In genomic region chr15:82903511-82903910, GRCh38 we compare ENCODE assay signal across 25 cellular contexts.
"Had no signal": no experiment of that assay in that cellular context is flagged by ENCODE, and none has a peak within 500 bp of the region (broad histone marks: within the 10 kb centered on the region; RNA-seq: fewer than 3 reads in every experiment).

No MANE protein-coding gene starts in this region.

- H3K27ac ChIP-seq: esophagus squamous epithelium, gastroesophageal sphincter, WERI-Rb-1 had no signal

- H3K36me3 ChIP-seq: esophagus squamous epithelium, gastroesophageal sphincter, WERI-Rb-1 had no signal

- H3K4me3 Mint-ChIP-seq: activated B cell treated with CpG ODN at 0.5 μM for 24 hours; activated CD8-positive, alpha-beta T cell treated with anti-CD3 and anti-CD28 coated beads for 36 hours; activated naive CD4-positive, alpha-beta T cell treated with anti-CD3 and anti-CD28 coated beads for 36 hours; activated naive CD8-positive, alpha-beta T cell; activated T-cell treated with anti-CD3 and anti-CD28 coated beads, Interleukin-2, amount 50 U/mL, for 4 hours; activated T-helper 17 cell treated with anti-CD3 and anti-CD28 coated beads, Interleukin-2, amount 50 U/mL, for 72 hours; effector memory CD8-positive, alpha-beta T cell had no signal

- ATAC-seq: activated CD4-positive, CD25-positive, alpha-beta regulatory T cell treated with anti-CD3 and anti-CD28 coated beads, Interleukin-2, amount 50 U/mL, for 24 hours; activated CD8-positive, alpha-beta T cell treated with anti-CD3 and anti-CD28 coated beads for 36 hours; activated T-cell treated with anti-CD3 and anti-CD28 coated beads, Interleukin-2, amount 50 U/mL, for 4 hours; activated T-helper 17 cell treated with anti-CD3 and anti-CD28 coated beads, Interleukin-2, amount 50 U/mL, for 72 hours; effector memory CD8-positive, alpha-beta T cell; gastroesophageal sphincter had no signal

- H3K4me1 Mint-ChIP-seq: activated B cell treated with CpG ODN at 0.5 μM for 24 hours; activated T-helper 17 cell treated with anti-CD3 and anti-CD28 coated beads, Interleukin-2, amount 50 U/mL, for 72 hours had no signal

- DNase-seq: activated B cell treated with CpG ODN at 0.5 μM for 24 hours; activated CD4-positive, alpha-beta T cell treated with anti-CD3 and anti-CD28 coated beads for 48 hours; activated CD4-positive, alpha-beta T cell treated with anti-CD3 and anti-CD28 coated beads, Interleukin-2, amount 50 U/mL, for 1 hour; activated CD4-positive, alpha-beta T cell treated with anti-CD3 and anti-CD28 coated beads, Interleukin-2, amount 50 U/mL, for 48 hours; activated CD8-positive, alpha-beta memory T cell treated with anti-CD3 and anti-CD28 coated beads for 24 hours; activated CD8-positive, alpha-beta T cell treated with anti-CD3 and anti-CD28 coated beads for 36 hours; activated effector memory CD4-positive, alpha-beta T cell treated with Interleukin-2 at 50 U/mL for 16 hours; activated naive CD4-positive, alpha-beta T cell treated with anti-CD3 and anti-CD28 coated beads for 36 hours; activated T-cell treated with anti-CD3 and anti-CD28 coated beads, Interleukin-2, amount 50 U/mL, for 4 hours; amniotic stem cell; anterior cingulate cortex; caudate nucleus; cortex of kidney; dermis blood vessel endothelial cell; effector CD4-positive, alpha-beta T cell; effector memory CD8-positive, alpha-beta T cell; erythroblast; esophagus squamous epithelium; foreskin melanocyte; T-helper 2 cell; WERI-Rb-1 had no signal

- H3K27me3 ChIP-seq: esophagus squamous epithelium, gastroesophageal sphincter had no signal

- H3K27ac Mint-ChIP-seq: activated B cell treated with CpG ODN at 0.5 μM for 24 hours; activated CD8-positive, alpha-beta T cell treated with anti-CD3 and anti-CD28 coated beads for 36 hours; activated naive CD8-positive, alpha-beta T cell; activated T-helper 17 cell treated with anti-CD3 and anti-CD28 coated beads, Interleukin-2, amount 50 U/mL, for 72 hours; effector memory CD8-positive, alpha-beta T cell had no signal

- H3K27me3 Mint-ChIP-seq: activated B cell treated with CpG ODN at 0.5 μM for 24 hours; activated CD8-positive, alpha-beta T cell treated with anti-CD3 and anti-CD28 coated beads for 36 hours had no signal

- H3K9me3 Mint-ChIP-seq: activated CD8-positive, alpha-beta T cell treated with anti-CD3 and anti-CD28 coated beads for 36 hours; activated T-cell treated with anti-CD3 and anti-CD28 coated beads, Interleukin-2, amount 50 U/mL, for 4 hours had no signal

- H3K4me3 ChIP-seq: esophagus squamous epithelium, gastroesophageal sphincter had no signal

- H3K4me1 ChIP-seq: esophagus squamous epithelium, gastroesophageal sphincter had no signal
